Comparison of ENCODE assay signal across 8 cellular contexts in the genomic region with DNA sequence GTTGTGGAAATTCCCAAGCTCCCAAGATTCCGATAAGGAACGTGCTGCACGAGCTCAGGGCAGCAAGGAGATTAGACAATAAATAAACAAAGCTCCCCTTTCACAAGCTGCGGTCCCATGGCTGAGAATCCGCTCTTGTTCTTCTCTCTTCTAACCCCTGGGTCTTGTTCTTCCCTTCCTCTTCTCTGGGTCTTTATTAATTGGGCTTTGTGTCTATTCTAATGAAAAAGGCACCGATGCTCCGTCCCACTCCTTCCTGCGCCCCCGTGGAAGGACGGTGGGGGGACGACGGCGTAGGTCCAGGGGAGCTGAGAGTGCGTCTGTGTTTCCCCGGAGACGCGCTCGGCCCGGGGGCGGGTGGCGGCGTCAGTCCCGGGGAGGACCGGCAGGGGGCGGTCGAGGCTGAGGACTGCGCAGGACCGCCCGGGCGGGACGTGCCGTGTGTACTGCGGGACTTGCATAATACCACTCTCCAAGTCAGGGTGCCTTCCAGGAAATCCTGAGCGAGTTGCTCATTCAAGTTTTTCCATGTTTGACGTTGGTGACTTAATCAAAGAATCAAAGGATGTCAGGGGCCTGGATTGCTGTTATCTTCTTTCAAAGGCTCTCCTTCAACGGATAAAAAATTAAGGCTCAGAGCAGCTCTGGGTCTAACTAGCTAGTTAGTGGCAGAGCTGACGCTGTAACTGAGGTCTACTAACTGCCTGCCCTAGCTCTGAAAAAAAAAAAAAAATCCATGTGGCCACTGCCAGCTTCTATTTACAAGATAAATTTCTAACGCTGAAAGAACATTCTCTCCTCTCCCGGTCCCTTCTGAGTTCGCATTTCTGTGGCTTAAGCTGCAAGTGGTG.
DNase-seq lines count a peak whose midpoint lies in the region; ATAC-seq and TF ChIP-seq lines count a peak whose summit lies in the region.

No MANE protein-coding gene starts in this region.

- no peaks in the 10 kb centered on the region for H3K36me3 ChIP-seq in right lobe of liver

- intact Hi-C loops in right lobe of liver (cut with DNase I) = loop anchor here in 1 of 2 donors (10.0 kb wide), 1 partner anchor 223 kb away; no protein-coding TSS in a partner anchor

- peaks cover 0 to 12% (median 0%) of the 10 kb centered on the region in 4 donors for H3K4me1 ChIP-seq in right lobe of liver

- ATAC-seq in GM18499 (IDR thresholded peaks at IDR 0.05; ENCODE audit: insufficient read depth, unreplicated experiment) = peak; percentile 68
- peak; percentile 91 for ATAC-seq in HG02970 (IDR thresholded peaks at IDR 0.05; ENCODE audit: low FRiP score, unreplicated experiment)
- ATAC-seq in right lobe of liver = peak; percentile 99 to 100 (median 99)

- peak overlapping the region; percentile 10 to 27 (median 16) for H3K4me3 ChIP-seq in right lobe of liver

- TF ChIP-seq CTCF in 22Rv1 (IDR thresholded peaks at IDR 0.05) (peak; percentile 98), right lobe of liver (IDR thresholded peaks at IDR 0.05) (peak; percentile 94 to 99 (median 96))

- no peaks in the 10 kb centered on the region for H3K9me3 ChIP-seq in right lobe of liver

- DNase-seq in NCI-H2196 (lab: John Stamatoyannopoulos, UW; ENCODE audit: unreplicated experiment) (peak; percentile 63), dermis blood vessel endothelial cell (peak; percentile 94), right lobe of liver (peak; percentile 86 to 87 (median 87))
- peak; percentile 63 for DNase-seq in activated CD4-positive, alpha-beta T cell treated with anti-CD3 and anti-CD28 coated beads, Interleukin-2, amount 50 U/mL, for 1 hour
- peak; percentile 82 to 94 for DNase-seq in stimulated activated CD4-positive, alpha-beta T cell treated with anti-CD3 and anti-CD28 coated beads, Interleukin-2, amount 100 ng/mL, for 48 hours

- no peak for TF ChIP-seq POLR2A in right lobe of liver (IDR thresholded peaks at IDR 0.05)

- H3K27me3 ChIP-seq in right lobe of liver = no peaks in the 10 kb centered on the region

- no peak overlapping the region for H3K27ac ChIP-seq in 22Rv1
- H3K27ac ChIP-seq in right lobe of liver = peak overlapping the region in 2 of 3 donors; percentile 41 to 52

- WGBS in right lobe of liver (ENCODE audit: insufficient coverage, low coverage, low lambda C conversion rate, missing lambda C conversion rate) = 2% methylated on average over 35 of the region's 40 CpGs
